Comparison of ENCODE assay signal across 1 cellular context in genomic region chr4:94507708-94508107, GRCh38.
TF ChIP-seq lines count a peak whose summit lies in the region.

No MANE protein-coding gene starts in this region.

TF ChIP-seq in HCT116, 20 proteins besides CTCF, POLR2A, EP300 and RAD21 (continued from another document):
- TF ChIP-seq YY1 (IDR thresholded peaks at IDR 0.05; ENCODE audit: extremely low read depth, insufficient replicate concordance, low read depth, low read length), result no peak
- TF ChIP-seq ZFX (IDR thresholded peaks at IDR 0.05), result no peak
- no peak for TF ChIP-seq EZH2 (IDR thresholded peaks at IDR 0.05)
- no peak for TF ChIP-seq ZBTB33 (IDR thresholded peaks at IDR 0.05; ENCODE audit: extremely low read depth, insufficient replicate concordance, low read length)
- no peak for TF ChIP-seq REST (IDR thresholded peaks at IDR 0.05; ENCODE audit: low read depth)
- no peak for TF ChIP-seq EZH2phosphoT487 (IDR thresholded peaks at IDR 0.05; ENCODE audit: borderline replicate concordance)
- no peak for TF ChIP-seq ELF1 (IDR thresholded peaks at IDR 0.05; ENCODE audit: borderline replicate concordance, low read depth)
- peak; percentile 31; the same call in 1 of the 2 replicates for TF ChIP-seq MAX (IDR thresholded peaks at IDR 0.05)
TF ChIP-seq in HCT116: peak in this region for 9.
